In genomic region chr6:140782941-140783340, GRCh38 we compare ENCODE assay signal across 24 cellular contexts.
"Had no signal": no experiment of that assay in that cellular context is flagged by ENCODE, and none has a peak within 500 bp of the region (broad histone marks: within the 10 kb centered on the region; RNA-seq: fewer than 3 reads in every experiment).

No MANE protein-coding gene starts in this region.

- ATAC-seq: left cardiac atrium, upper lobe of right lung, WTC11 had no signal

- H3K27me3 Mint-ChIP-seq: memory B cell, progenitor cell of endocrine pancreas had no signal

- H3K27ac Mint-ChIP-seq: activated naive CD4-positive, alpha-beta T cell treated with anti-CD3 and anti-CD28 coated beads, Interleukin-2, amount 50 U/mL, for 24 hours; memory B cell; progenitor cell of endocrine pancreas; WTC11 had no signal

- H2AFZ ChIP-seq: hepatocyte had no signal

- DNase-seq: activated gamma-delta T cell treated with Interleukin-2 at 50 U/mL for 16 hours; activated T-cell treated with anti-CD3 and anti-CD28 coated beads, Interleukin-2, amount 50 U/mL, for 1 hour; adrenal gland; erythroblast; foreskin melanocyte; glutamatergic neuron; left cardiac atrium; retina; sigmoid colon; spleen; stimulated activated CD4-positive, alpha-beta T cell treated with anti-CD3 and anti-CD28 coated beads, Interleukin-4, amount 100 ng/mL, for 1 hour; stimulated activated naive CD4-positive, alpha-beta T cell treated with Interleukin-2 at 50 U/mL for 16 hours; T-helper 1 cell; upper lobe of right lung had no signal

- H3K36me3 ChIP-seq: adrenal gland, ascending aorta, breast epithelium, sigmoid colon, spleen, thoracic aorta, upper lobe of right lung had no signal

- H3K4me3 ChIP-seq: adrenal gland, ascending aorta, breast epithelium, coronary artery, hepatocyte, sigmoid colon, spleen, thoracic aorta, upper lobe of right lung had no signal

- H3K27me3 ChIP-seq: adrenal gland, ascending aorta, breast epithelium, hepatocyte, sigmoid colon, spleen, upper lobe of right lung had no signal

- H3K4me1 ChIP-seq: adrenal gland, breast epithelium, sigmoid colon, spleen, upper lobe of right lung had no signal

- H3K4me3 Mint-ChIP-seq: activated naive CD4-positive, alpha-beta T cell treated with anti-CD3 and anti-CD28 coated beads, Interleukin-2, amount 50 U/mL, for 24 hours; memory B cell; neural crest cell; WTC11 had no signal

- H3K27ac ChIP-seq: adrenal gland, ascending aorta, breast epithelium, coronary artery, hepatocyte, sigmoid colon, spleen, thoracic aorta, upper lobe of right lung had no signal

- H3K4me1 Mint-ChIP-seq: activated naive CD4-positive, alpha-beta T cell treated with anti-CD3 and anti-CD28 coated beads, Interleukin-2, amount 50 U/mL, for 24 hours; memory B cell; WTC11 had no signal

- H3K9me3 Mint-ChIP-seq: activated naive CD4-positive, alpha-beta T cell treated with anti-CD3 and anti-CD28 coated beads, Interleukin-2, amount 50 U/mL, for 24 hours; memory B cell; WTC11 had no signal

- H3K36me3 Mint-ChIP-seq: activated naive CD4-positive, alpha-beta T cell treated with anti-CD3 and anti-CD28 coated beads, Interleukin-2, amount 50 U/mL, for 24 hours; memory B cell; WTC11 had no signal

- H3K79me2 ChIP-seq: hepatocyte had no signal
